17 cellular contexts compared by ENCODE assay signal in the genomic region with DNA sequence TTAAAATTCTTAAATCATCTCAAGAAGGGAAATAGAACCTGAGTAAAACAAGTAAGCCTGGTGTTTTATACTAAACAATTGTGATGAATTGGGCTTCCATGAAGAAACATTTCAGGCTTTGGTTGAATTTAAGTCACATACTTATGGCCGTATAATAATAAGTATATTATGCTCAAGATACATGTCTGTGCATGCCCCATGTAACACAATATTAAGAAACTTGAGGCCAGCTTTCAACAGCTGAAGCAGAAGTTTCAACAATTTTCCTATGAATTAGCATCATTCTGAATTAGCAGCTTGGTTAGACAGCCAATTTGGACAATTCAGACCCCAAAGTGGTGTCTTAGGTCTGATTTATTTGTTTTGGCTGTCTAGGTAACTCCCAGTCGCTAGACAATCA.
DNase-seq lines count a peak whose midpoint lies in the region; FAIRE-seq and TF ChIP-seq lines count a peak whose summit lies in the region.
"Had no signal": no experiment of that assay in that cellular context is flagged by ENCODE, and none has a peak within 500 bp of the region (broad histone marks: within the 10 kb centered on the region; RNA-seq: fewer than 3 reads in every experiment).

No MANE protein-coding gene starts in this region.

- peaks cover 75 to 77% of the 10 kb centered on the region in 2 experiments for H3K4me1 ChIP-seq in neutrophil (ENCODE audit: control insufficient read depth in 1 of 2, insufficient read depth in 1 of 2, low read depth in 1 of 2, low read length in 1 of 2)

- DNase-seq in HL-60 (ENCODE audit: low read depth in 1 of 2, low spot score in 1 of 2) (no peak), NCI-H446 treated with DMSO at 0.1 percent for 48 hours (lab: John Stamatoyannopoulos, UW) (peak; percentile 89), bronchial epithelial cell (ENCODE audit: low read depth) (peak; percentile 82), NCI-H774 (lab: John Stamatoyannopoulos, UW) (no peak), iPS-NIHi7 (ENCODE audit: extremely low spot score) (no peak), GDM1 (lab: John Stamatoyannopoulos, UW) (no peak)
- DNase-seq: CD8-positive, alpha-beta memory T cell; H9; NCI-H187; NCI-H2171; NCI-H69; PC-9; T-helper 1 cell had no signal

- TF ChIP-seq CTCF in HL-60 (IDR thresholded peaks at IDR 0.05; ENCODE audit: insufficient read depth, low read length) (no peak), bronchial epithelial cell (IDR thresholded peaks at IDR 0.05; ENCODE audit: insufficient read depth, low read length, severe bottlenecking) (no peak), neutrophil (IDR thresholded peaks at IDR 0.05) (no peak)

- no peaks in the 10 kb centered on the region for H3K9me3 ChIP-seq in neutrophil
- H3K9me3 ChIP-seq: BLaER1 treated with 17β-estradiol and CSF1 and Interleukin-3, amounts not matched to agents 10 nM and 100 nM had no signal

- no peaks in the 10 kb centered on the region for H3K36me3 ChIP-seq in bronchial epithelial cell (ENCODE audit: control insufficient read depth, insufficient read depth, low read length)
- no peaks in the 10 kb centered on the region for H3K36me3 ChIP-seq in neutrophil
- H3K36me3 ChIP-seq: BLaER1 treated with 17β-estradiol and CSF1 and Interleukin-3, amounts not matched to agents 10 nM and 100 nM had no signal

- no peaks in the 10 kb centered on the region for H3K27me3 ChIP-seq in HL-60 (ENCODE audit: insufficient read depth, poor library complexity, severe bottlenecking)
- no peaks in the 10 kb centered on the region for H3K27me3 ChIP-seq in bronchial epithelial cell (ENCODE audit: control insufficient read depth, insufficient read depth, low read length)
- no peaks in the 10 kb centered on the region for H3K27me3 ChIP-seq in neutrophil
- H3K27me3 ChIP-seq: BLaER1 treated with 17β-estradiol and CSF1 and Interleukin-3, amounts not matched to agents 10 nM and 100 nM had no signal

- H3K4me3 ChIP-seq in HL-60 (replicated peaks; ENCODE audit: insufficient read depth, low read length) (no peak overlapping the region), bronchial epithelial cell (ENCODE audit: low read depth, low read length) (no peak overlapping the region), neutrophil (ENCODE audit: low read depth in 1 of 2, low read length in 1 of 2) (peak overlapping the region in 1 of 2 experiments; percentile 3)
- H3K4me3 ChIP-seq: BLaER1 treated with 17β-estradiol and CSF1 and Interleukin-3, amounts not matched to agents 10 nM and 100 nM; PC-9 had no signal

- H3K27ac ChIP-seq in HL-60 (replicated peaks) (peak overlapping the region; percentile 32), neutrophil (peak overlapping the region; percentile 69)
- H3K27ac ChIP-seq: BLaER1 treated with 17β-estradiol and CSF1 and Interleukin-3, amounts not matched to agents 10 nM and 100 nM; PC-9; RWPE1 had no signal

- FAIRE-seq in bronchial epithelial cell (lab: Jason Lieb, UNC): no peak
- FAIRE-seq: G401.6 had no signal

Comparison
In these comparisons a context has a peak if more than half of its experiments do, and no peak if none do; other contexts are left out.
1. DNase-seq: peak in NCI-H446 treated with DMSO at 0.1 percent for 48 hours (single experiment) and bronchial epithelial cell (single experiment); none in HL-60 (0 of 2), NCI-H774 (single experiment), iPS-NIHi7 (single experiment) and GDM1 (single experiment).